In the genomic region with DNA sequence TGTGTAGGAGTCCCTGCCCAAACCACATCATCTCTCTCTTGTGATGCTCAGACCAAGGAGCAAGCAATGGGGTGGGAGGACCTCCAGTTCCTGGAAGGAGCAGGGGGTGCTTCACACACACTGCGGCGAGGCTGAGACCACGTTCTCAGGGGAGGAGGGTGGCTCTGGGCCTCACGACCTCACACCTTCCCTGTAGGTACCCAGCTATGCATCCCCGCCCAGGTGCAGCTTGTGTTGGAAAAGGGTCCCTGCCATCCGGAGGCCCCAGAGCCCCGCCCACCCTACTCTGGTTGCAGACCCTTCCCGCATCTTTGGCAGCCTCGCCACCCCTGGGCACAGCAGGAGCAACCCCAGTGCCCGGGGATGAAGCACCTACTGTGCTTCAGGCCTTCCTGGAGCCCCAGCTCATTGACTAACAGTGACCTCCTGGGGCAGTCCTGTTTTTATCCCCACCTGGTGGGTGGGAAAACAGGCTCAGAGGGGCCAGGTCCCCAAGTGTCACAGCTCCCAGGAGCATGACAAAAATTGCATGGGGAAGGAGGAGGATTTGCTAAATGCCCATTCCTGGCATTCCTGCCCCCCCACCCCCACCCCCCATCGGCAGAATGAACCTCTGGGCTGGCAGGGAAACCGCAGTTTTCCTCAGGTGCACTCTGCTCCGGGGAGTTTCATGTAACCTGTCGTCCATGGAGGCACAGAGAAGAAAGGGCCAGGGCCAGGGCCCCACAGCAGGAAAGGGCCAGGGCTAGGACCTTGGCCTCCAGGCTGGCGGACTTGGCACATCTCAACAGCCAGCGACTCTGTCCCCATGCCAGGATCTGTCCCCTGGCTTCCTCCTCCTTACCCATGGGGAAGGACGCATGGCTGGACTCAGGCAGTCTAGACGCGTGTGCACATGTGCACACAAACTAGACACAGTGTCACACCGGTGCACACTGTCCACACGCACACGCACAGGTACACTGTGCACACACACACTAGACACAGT, we compare ENCODE assay signal across 29 cellular contexts.
DNase-seq lines count a peak whose midpoint lies in the region; ATAC-seq and TF ChIP-seq lines count a peak whose summit lies in the region.
"Had no signal": no experiment of that assay in that cellular context is flagged by ENCODE, and none has a peak within 500 bp of the region (broad histone marks: within the 10 kb centered on the region; RNA-seq: fewer than 3 reads in every experiment).

No MANE protein-coding gene starts in this region.

- TF ChIP-seq CTCF in osteoblast (IDR thresholded peaks at IDR 0.05; ENCODE audit: extremely low read depth, low read depth, low read length) (no peak), gastroesophageal sphincter (IDR thresholded peaks at IDR 0.05) (no peak)

- TF ChIP-seq EP300 in gastroesophageal sphincter (IDR thresholded peaks at IDR 0.05), result no peak

- H3K79me2 ChIP-seq in osteoblast (ENCODE audit: insufficient read depth, low read length), result no peaks in the 10 kb centered on the region

- peak; percentile 1 for DNase-seq in GM03348 (ENCODE audit: low spot score)
- DNase-seq in left lobe of liver (ENCODE audit: low spot score), result no peak
- DNase-seq in osteoblast (ENCODE audit: insufficient read length, low spot score, missing footprints), result peak; percentile 29
- no peak for DNase-seq in RPMI8226
- DNase-seq: activated CD4-positive, alpha-beta T cell treated with anti-CD3 and anti-CD28 coated beads, Interleukin-2, amount 10 ng/mL, durations not matched to agents 7 days and 5 days; activated CD8-positive, alpha-beta memory T cell treated with anti-CD3 and anti-CD28 coated beads, Interleukin-2, amount 10 ng/mL, durations not matched to agents 7 days and 5 days; activated naive CD4-positive, alpha-beta T cell treated with Interleukin-2 at 50 U/mL for 16 hours; brain microvascular endothelial cell; esophagus squamous epithelium; foreskin melanocyte; left cardiac atrium; mesenchymal stem cell; NCI-H1092; NCI-H187; NCI-H2171; NCI-H524; retina; SIG-M5; stimulated activated CD4-positive, alpha-beta T cell treated with anti-CD3 and anti-CD28 coated beads, Interleukin-2, amount 100 ng/mL, for 24 hours; stomach had no signal

- WGBS in gastroesophageal sphincter (ENCODE audit: low coverage in 1 of 2), 2 donors, result 85 to 90% methylated on average over 2 to 5 of the region's 22 CpGs

- H3K9me3 ChIP-seq in KOPT-K1 (ENCODE audit: insufficient read depth, low read length, poor library complexity, severe bottlenecking) (no peaks in the 10 kb centered on the region), osteoblast (ENCODE audit: low read depth, low read length) (no peaks in the 10 kb centered on the region), gastroesophageal sphincter (no peaks in the 10 kb centered on the region)
- H3K9me3 ChIP-seq: adrenal gland, esophagus squamous epithelium, Peyer's patch, stomach, tibial artery had no signal

- H3K36me3 ChIP-seq in KOPT-K1 (ENCODE audit: insufficient read depth, low read length), result no peaks in the 10 kb centered on the region
- no peaks in the 10 kb centered on the region for H3K36me3 ChIP-seq in osteoblast (ENCODE audit: insufficient read depth, low read length)
- no peaks in the 10 kb centered on the region for H3K36me3 ChIP-seq in gastroesophageal sphincter
- H3K36me3 ChIP-seq: adrenal gland, brain microvascular endothelial cell, esophagus squamous epithelium, Peyer's patch, stomach, tibial artery had no signal

- H3K27me3 ChIP-seq in osteoblast (ENCODE audit: insufficient read depth, low read length), result no peaks in the 10 kb centered on the region
- no peaks in the 10 kb centered on the region for H3K27me3 ChIP-seq in gastroesophageal sphincter
- H3K27me3 ChIP-seq: adrenal gland, brain microvascular endothelial cell, Peyer's patch had no signal

- H3K27ac ChIP-seq in KOPT-K1 (ENCODE audit: low read depth, low read length, poor library complexity, severe bottlenecking) (peak overlapping the region; percentile 50), osteoblast (ENCODE audit: low read depth, low read length) (no peak overlapping the region), gastroesophageal sphincter (no peak overlapping the region)
- H3K27ac ChIP-seq: adrenal gland, brain microvascular endothelial cell, esophagus squamous epithelium, Peyer's patch, stomach, tibial artery, VCaP had no signal

- no peak overlapping the region for H2AFZ ChIP-seq in osteoblast (ENCODE audit: low read length)

- H3K4me1 ChIP-seq in osteoblast (ENCODE audit: insufficient read depth, low read length) (no peaks in the 10 kb centered on the region), gastroesophageal sphincter (peaks cover 0 to 2% (median 0%) of the 10 kb centered on the region in 3 donors)
- H3K4me1 ChIP-seq: Peyer's patch, stomach had no signal

- no peak for TF ChIP-seq POLR2A in gastroesophageal sphincter (IDR thresholded peaks at IDR 0.05)

- H4K20me1 ChIP-seq in osteoblast (ENCODE audit: insufficient read depth, low read length), result no peaks in the 10 kb centered on the region

- H3K4me2 ChIP-seq in osteoblast (ENCODE audit: insufficient read depth, low read length), result no peak overlapping the region
- H3K4me2 ChIP-seq: smooth muscle cell had no signal

- H3K4me3 ChIP-seq in osteoblast (ENCODE audit: insufficient read depth, low read length) (no peak overlapping the region), gastroesophageal sphincter (no peak overlapping the region)
- H3K4me3 ChIP-seq: adrenal gland, esophagus squamous epithelium, Peyer's patch, smooth muscle cell, stomach, tibial artery had no signal

- ATAC-seq in left lobe of liver (peak; percentile 76), HG03457 (IDR thresholded peaks at IDR 0.05; ENCODE audit: unreplicated experiment) (no peak), HG02798 (IDR thresholded peaks at IDR 0.05; ENCODE audit: poor library complexity, unreplicated experiment) (no peak), gastroesophageal sphincter (no peak)
- ATAC-seq: activated CD8-positive, alpha-beta memory T cell treated with anti-CD3 and anti-CD28 coated beads, Interleukin-2, amount 10 ng/mL, durations not matched to agents 7 days and 5 days; left cardiac atrium had no signal

Comparison
In these comparisons a context has a peak if more than half of its experiments do, and no peak if none do; other contexts are left out.
1. DNase-seq: peak in GM03348 (single experiment) and osteoblast (single experiment); none in left lobe of liver (single experiment) and RPMI8226 (single experiment).